In the genomic region with DNA sequence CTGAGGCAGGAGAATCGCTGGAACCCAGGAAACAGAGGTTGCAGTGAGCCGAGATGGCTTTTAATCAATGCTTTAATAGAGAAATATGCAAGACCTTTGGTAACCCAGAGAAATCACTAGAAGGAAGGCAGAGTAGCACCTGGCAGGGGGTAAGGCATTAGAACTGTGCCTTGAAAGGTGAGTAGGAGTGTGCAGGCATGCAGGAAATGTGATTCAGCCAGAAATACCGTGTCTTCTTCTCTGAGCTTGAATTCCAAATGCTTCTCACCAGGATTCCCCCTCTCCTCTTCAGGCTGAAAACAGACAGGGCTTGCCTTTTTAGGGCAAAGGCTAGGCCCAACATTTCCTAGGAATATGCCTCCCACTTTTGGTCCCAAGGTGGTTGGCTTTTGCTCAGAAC, we compare ENCODE assay signal across 20 cellular contexts. TPM values are rescaled to one million over a fixed set of nuclear protein-coding genes. Genes with fewer than 3 reads are reported as not detected.
A peak's percentile ranks its signal among the peaks of the same experiment; 100 is the strongest.
DNase-seq lines count a peak whose midpoint lies in the region; ATAC-seq and TF ChIP-seq lines count a peak whose summit lies in the region.
"Had no signal": no experiment of that assay in that cellular context is flagged by ENCODE, and none has a peak within 500 bp of the region (broad histone marks: within the 10 kb centered on the region; RNA-seq: fewer than 3 reads in every experiment).

No MANE protein-coding gene starts in this region.

- CTCF ChIA-PET in activated CD4-positive, alpha-beta T cell treated with anti-CD3 and anti-CD28 coated beads, Interleukin-2, amount 10 ng/mL, durations not matched to agents 7 days and 5 days (lab: Charles Lee): interaction anchor here (1.1 to 1.6 kb wide), 3 partner anchors 10 to 53 kb away, joined by 3 read pairs; no protein-coding TSS in a partner anchor
- CTCF ChIA-PET in IMR-90 (lab: Yijun Ruan, JAX): no interaction called here

- no peaks in the 10 kb centered on the region for H3K36me3 Mint-ChIP-seq in activated CD4-positive, alpha-beta T cell treated with anti-CD3 and anti-CD28 coated beads, Interleukin-2, amount 10 ng/mL, durations not matched to agents 7 days and 5 days (ENCODE audit: low read depth)
- H3K36me3 Mint-ChIP-seq in nephron progenitor cell (ENCODE audit: low read depth): no peaks in the 10 kb centered on the region
- H3K36me3 Mint-ChIP-seq: memory B cell had no signal

- H3K23ac ChIP-seq in IMR-90 (ENCODE audit: low read depth, low read length): no peak overlapping the region

- H3K27ac ChIP-seq in IMR-90 (ENCODE audit: insufficient read depth, low read length) (no peak overlapping the region), MM.1S (ENCODE audit: low read length) (no peak overlapping the region)

- H2BK120ac ChIP-seq in IMR-90 (ENCODE audit: low read depth, low read length): no peak overlapping the region

- peaks cover 46% of the 10 kb centered on the region for H3K4me1 Mint-ChIP-seq in activated CD4-positive, alpha-beta T cell treated with anti-CD3 and anti-CD28 coated beads, Interleukin-2, amount 10 ng/mL, durations not matched to agents 7 days and 5 days
- peaks cover 10% of the 10 kb centered on the region for H3K4me1 Mint-ChIP-seq in nephron progenitor cell

- H4K5ac ChIP-seq in IMR-90 (ENCODE audit: low read depth, low read length): no peak overlapping the region

- H4K20me1 ChIP-seq in IMR-90 (ENCODE audit: insufficient read depth, low read length) (peaks cover 3% of the 10 kb centered on the region; the same call in 1 of the 2 replicates), MM.1S (ENCODE audit: insufficient read depth, low read length) (no peaks in the 10 kb centered on the region)

- H3K4me3 ChIP-seq in IMR-90 (ENCODE audit: insufficient read depth, low read depth, low read length) (no peak overlapping the region), epithelial cell of esophagus (ENCODE audit: low read length) (no peak overlapping the region), MM.1S (ENCODE audit: low read length) (no peak overlapping the region)
- H3K4me3 ChIP-seq: heart left ventricle, MG63, suprapubic skin had no signal

- no peak overlapping the region for H2AK9ac ChIP-seq in IMR-90 (replicated peaks; ENCODE audit: low read depth, low read length, poor library complexity)

- H3K4me1 ChIP-seq in IMR-90 (ENCODE audit: control insufficient read depth, insufficient read depth, low read length): peaks cover 2% of the 10 kb centered on the region; the same call in 1 of the 2 replicates
- peaks cover 4% of the 10 kb centered on the region for H3K4me1 ChIP-seq in MM.1S (ENCODE audit: low read length)

- no peak for DNase-seq in activated CD4-positive, alpha-beta T cell treated with anti-CD3 and anti-CD28 coated beads, Interleukin-2, amount 10 ng/mL, durations not matched to agents 7 days and 5 days
- DNase-seq in activated CD4-positive, alpha-beta T cell treated with anti-CD3 and anti-CD28 coated beads, Interleukin-2, amount 50 U/mL, for 4 hours: no peak
- DNase-seq in IMR-90 (no peak), epithelial cell of esophagus (ENCODE audit: low read depth) (peak; percentile 66), nephron progenitor cell (no peak), foreskin melanocyte (no peak), MM.1S (no peak), SIG-M5 treated with dmso at 0.1 percent for 504 hours (lab: John Stamatoyannopoulos, UW; ENCODE audit: unreplicated experiment) (no peak)
- DNase-seq: 8988T; effector memory CD4-positive, alpha-beta T cell; heart left ventricle; MG63; NCI-H1694 treated with DMSO at 0.1 percent for 48 hours; NCI-H345; retina had no signal

- H3K4me3 Mint-ChIP-seq in activated CD4-positive, alpha-beta T cell treated with anti-CD3 and anti-CD28 coated beads, Interleukin-2, amount 10 ng/mL, durations not matched to agents 7 days and 5 days: no peak overlapping the region
- H3K4me3 Mint-ChIP-seq in nephron progenitor cell: peak overlapping the region; percentile 54
- H3K4me3 Mint-ChIP-seq: memory B cell had no signal

- H4K91ac ChIP-seq in IMR-90 (ENCODE audit: insufficient read depth, low read depth, low read length): no peak overlapping the region

- 0 out of 2 replicates have a peak, but pooled peaks cover 5% of the 10 kb centered on the region for H3K9me1 ChIP-seq in IMR-90 (ENCODE audit: insufficient read depth, low read length)

- H3K9me2 ChIP-seq in MM.1S (replicated peaks; ENCODE audit: insufficient read depth, low read length): 0 out of 2 replicates have a peak, but pooled peaks cover 3% of the 10 kb centered on the region

- no CpG with 5 or more reads among the region's 3 CpGs for WGBS in IMR-90 (ENCODE audit: extremely low coverage in 2 of 2, insufficient read length in 1 of 2), 2 experiments

- no peak overlapping the region for H3K4me2 ChIP-seq in IMR-90 (ENCODE audit: low read depth, low read length)
- H3K4me2 ChIP-seq in MM.1S (ENCODE audit: low read depth, low read length): no peak overlapping the region

- H2BK20ac ChIP-seq in IMR-90 (ENCODE audit: low read depth, low read length): peak overlapping the region; percentile 17; the same call in 1 of the 2 replicates

- dilution Hi-C loops in IMR-90 (cut with HindIII; ENCODE audit: low sequenced_read_pairs, unreplicated experiment): no loop called here

- H2BK15ac ChIP-seq in IMR-90 (ENCODE audit: low read depth, low read length): no peak overlapping the region

- H3K9me3 ChIP-seq in IMR-90 (ENCODE audit: control insufficient read depth, insufficient read depth, low read length) (no peaks in the 10 kb centered on the region), MM.1S (replicated peaks; ENCODE audit: insufficient read depth, low read length) (no peaks in the 10 kb centered on the region)
- H3K9me3 ChIP-seq: heart left ventricle, MG63, suprapubic skin had no signal

- no peak overlapping the region for H3K14ac ChIP-seq in IMR-90 (replicated peaks; ENCODE audit: low read depth, low read length)

- ATAC-seq in IMR-90 (ENCODE audit: low read depth): no peak
- ATAC-seq: heart left ventricle had no signal

- no peak overlapping the region; a peak in 1 of 4 replicates for H4K8ac ChIP-seq in IMR-90 (ENCODE audit: low read depth in 2 of 2, low read length in 2 of 2)

- no peak for TF ChIP-seq POLR2A in IMR-90 (IDR thresholded peaks at IDR 0.05; ENCODE audit: low read depth, low read length)

- peaks cover 48% of the 10 kb centered on the region for H3F3A ChIP-seq in MM.1S (ENCODE audit: insufficient read depth, low read length)

- H2AFZ ChIP-seq in IMR-90 (replicated peaks; ENCODE audit: low read length, poor library complexity): no peak overlapping the region
- H2AFZ ChIP-seq in MM.1S (ENCODE audit: low read length): no peak overlapping the region

- H3K79me2 ChIP-seq in MM.1S (ENCODE audit: low read length): no peaks in the 10 kb centered on the region

- H3K27ac Mint-ChIP-seq in activated CD4-positive, alpha-beta T cell treated with anti-CD3 and anti-CD28 coated beads, Interleukin-2, amount 10 ng/mL, durations not matched to agents 7 days and 5 days: peak overlapping the region; percentile 57
- no peak overlapping the region for H3K27ac Mint-ChIP-seq in nephron progenitor cell

- H3K4ac ChIP-seq in IMR-90 (ENCODE audit: low read depth, low read length): no peak overlapping the region

- peaks cover 2% of the 10 kb centered on the region for H3K27me3 Mint-ChIP-seq in activated CD4-positive, alpha-beta T cell treated with anti-CD3 and anti-CD28 coated beads, Interleukin-2, amount 10 ng/mL, durations not matched to agents 7 days and 5 days
- H3K27me3 Mint-ChIP-seq in nephron progenitor cell (ENCODE audit: low read depth, poor library complexity): peaks cover 11% of the 10 kb centered on the region
- H3K27me3 Mint-ChIP-seq: central memory CD8-positive, alpha-beta T cell had no signal

- intact Hi-C loops in IMR-90 (cut with micrococcal nuclease): no loop called here

- TF ChIP-seq RAD21 in IMR-90 (IDR thresholded peaks at IDR 0.05; ENCODE audit: low read length): no peak

- H2AK5ac ChIP-seq in IMR-90 (ENCODE audit: low read depth, low read length): peak overlapping the region; percentile 7; the same call in 1 of the 2 replicates

- POLR2A ChIA-PET in activated CD4-positive, alpha-beta T cell treated with anti-CD3 and anti-CD28 coated beads, Interleukin-2, amount 10 ng/mL, durations not matched to agents 7 days and 5 days (lab: Charles Lee): no interaction called here
- POLR2A ChIA-PET in IMR-90 (lab: Charles Lee; ENCODE audit: unreplicated experiment): no interaction called here

- H3K27me3 ChIP-seq in IMR-90 (ENCODE audit: control insufficient read depth, insufficient read depth, low read length): no peaks in the 10 kb centered on the region
- H3K27me3 ChIP-seq in MM.1S (replicated peaks; ENCODE audit: insufficient read depth, low read length): no peaks in the 10 kb centered on the region; the same call in 1 of the 2 replicates
- H3K27me3 ChIP-seq: heart left ventricle, MG63, suprapubic skin had no signal

- H3K18ac ChIP-seq in IMR-90 (ENCODE audit: low read depth, low read length): no peak overlapping the region

- no peaks in the 10 kb centered on the region for H3K9me3 Mint-ChIP-seq in activated CD4-positive, alpha-beta T cell treated with anti-CD3 and anti-CD28 coated beads, Interleukin-2, amount 10 ng/mL, durations not matched to agents 7 days and 5 days
- H3K9me3 Mint-ChIP-seq in nephron progenitor cell: peaks cover 3% of the 10 kb centered on the region
- H3K9me3 Mint-ChIP-seq: central memory CD8-positive, alpha-beta T cell; memory B cell had no signal

- H3K79me1 ChIP-seq in IMR-90 (ENCODE audit: low read depth in 1 of 2, low read length in 2 of 2): no peaks in the 10 kb centered on the region

- H2BK5ac ChIP-seq in IMR-90 (ENCODE audit: low read depth, low read length, poor library complexity, severe bottlenecking): no peak overlapping the region

- BruUV-seq in IMR-90 (replicated peaks; lab: Mats Ljungman, UMichigan): no TSS peak

- no peak overlapping the region for H3K56ac ChIP-seq in IMR-90 (ENCODE audit: extremely low read depth, insufficient read depth, low read length)

- TF ChIP-seq CTCF in IMR-90 (conservative IDR thresholded peaks at IDR 0.05; ENCODE audit: low read depth, low read length) (no peak), epithelial cell of esophagus (IDR thresholded peaks at IDR 0.05; ENCODE audit: insufficient read depth, low read depth, low read length, missing control alignments) (no peak), nephron progenitor cell (IDR thresholded peaks at IDR 0.05) (no peak), MM.1S (IDR thresholded peaks at IDR 0.05; ENCODE audit: low read length) (no peak)

- in situ Hi-C loops in IMR-90 (cut with MboI; ENCODE audit: low sequenced_read_pairs): loop anchor here (25.0 kb wide), 1 partner anchor 975 kb away; the partner anchor contains the start of genes LPXN and ZFP91

- H3K9ac ChIP-seq in IMR-90 (ENCODE audit: low read depth, low read length) (no peak overlapping the region), MM.1S (ENCODE audit: low read length) (no peak overlapping the region)

- H3K36me3 ChIP-seq in IMR-90 (ENCODE audit: control insufficient read depth, insufficient read depth, low read length) (no peaks in the 10 kb centered on the region), MM.1S (replicated peaks; ENCODE audit: insufficient read depth, low read length) (no peaks in the 10 kb centered on the region)
- H3K36me3 ChIP-seq: heart left ventricle, MG63, suprapubic skin had no signal

RNA-seq across cellular contexts. Expression of gene OR4D9, which starts 51.0 kb away (rescaled TPM):
- not detected for total RNA-seq in activated CD4-positive, alpha-beta T cell treated with anti-CD3 and anti-CD28 coated beads, Interleukin-2, amount 10 ng/mL, durations not matched to agents 7 days and 5 days
- not detected in 2 replicates for total RNA-seq in IMR-90 (2012; rRNA removed)
- not detected in 2 replicates for polyA plus RNA-seq in IMR-90 (2012; rRNA removed)
- polyA plus RNA-seq in IMR-90 (2012; cell fraction: cytosol; rRNA removed): not detected in 2 replicates
- polyA plus RNA-seq in IMR-90 (2012; cell fraction: nucleus; rRNA removed; ENCODE audit: low replicate concordance): not detected in 2 replicates
- total RNA-seq: heart left ventricle, HT1080, suprapubic skin had no signal
- polyA plus RNA-seq: BJ, heart left ventricle had no signal

RNA-seq across cellular contexts. Expression of gene OSBP, which starts 53.3 kb away (rescaled TPM):
- total RNA-seq in activated CD4-positive, alpha-beta T cell treated with anti-CD3 and anti-CD28 coated beads, Interleukin-2, amount 10 ng/mL, durations not matched to agents 7 days and 5 days: 10 to 100 TPM; 36.4 to 43.6 TPM
- total RNA-seq in IMR-90 (2012; rRNA removed): 27.2 and 27.4 TPM in 2 replicates
- polyA plus RNA-seq in IMR-90 (2012; rRNA removed): 15.4 and 22.1 TPM in 2 replicates
- polyA plus RNA-seq in IMR-90 (2012; cell fraction: cytosol; rRNA removed): 5.8 and 8.5 TPM in 2 replicates
- 5.2 and 32.2 TPM in 2 replicates for polyA plus RNA-seq in IMR-90 (2012; cell fraction: nucleus; rRNA removed; ENCODE audit: low replicate concordance)

RNA-seq across cellular contexts. Expression of gene OR4D11, which starts 58.9 kb away (rescaled TPM):
- not detected for total RNA-seq in activated CD4-positive, alpha-beta T cell treated with anti-CD3 and anti-CD28 coated beads, Interleukin-2, amount 10 ng/mL, durations not matched to agents 7 days and 5 days
- not detected in 2 replicates for total RNA-seq in IMR-90 (2012; rRNA removed)
- polyA plus RNA-seq in IMR-90 (2012; rRNA removed): not detected in 2 replicates
- not detected in 2 replicates for polyA plus RNA-seq in IMR-90 (2012; cell fraction: cytosol; rRNA removed)
- polyA plus RNA-seq in IMR-90 (2012; cell fraction: nucleus; rRNA removed; ENCODE audit: low replicate concordance): not detected in 2 replicates
- total RNA-seq: heart left ventricle, HT1080, suprapubic skin had no signal
- polyA plus RNA-seq: BJ, heart left ventricle had no signal
